Comparison of ENCODE assay signal across 10 cellular contexts in genomic region chr1:106937104-106937503, GRCh38.
A peak's percentile ranks its signal among the peaks of the same experiment; 100 is the strongest.
DNase-seq lines count a peak whose midpoint lies in the region; ATAC-seq, FAIRE-seq and TF ChIP-seq lines count a peak whose summit lies in the region.
"Had no signal": no experiment of that assay in that cellular context is flagged by ENCODE, and none has a peak within 500 bp of the region (broad histone marks: within the 10 kb centered on the region; RNA-seq: fewer than 3 reads in every experiment).

No MANE protein-coding gene starts in this region.

- H3K4me1 Mint-ChIP-seq in naive thymus-derived CD8-positive, alpha-beta T cell, result no peaks in the 10 kb centered on the region
- H3K4me1 Mint-ChIP-seq: GM23338 had no signal

- TF ChIP-seq CTCF in NB4 (IDR thresholded peaks at IDR 0.05; ENCODE audit: low read depth, low read length) (no peak), bronchial epithelial cell (IDR thresholded peaks at IDR 0.05; ENCODE audit: insufficient read depth, low read length, severe bottlenecking) (no peak), osteoblast (IDR thresholded peaks at IDR 0.05; ENCODE audit: extremely low read depth, low read depth, low read length) (no peak)

- peaks cover 7% of the 10 kb centered on the region for H3K4me1 ChIP-seq in osteoblast (ENCODE audit: insufficient read depth, low read length)

- H3K27me3 Mint-ChIP-seq in naive thymus-derived CD8-positive, alpha-beta T cell, result peaks cover 0 to 4% (median 0%) of the 10 kb centered on the region in 5 donors

- no peak for FAIRE-seq in bronchial epithelial cell (lab: Jason Lieb, UNC)
- FAIRE-seq: GM19239 had no signal

- peak; percentile 40 for DNase-seq in GM03348 (ENCODE audit: low spot score)
- peak; percentile 3 for DNase-seq in NB4 (ENCODE audit: low read depth)
- DNase-seq in bronchial epithelial cell (ENCODE audit: low read depth), result peak; percentile 95
- DNase-seq in osteoblast (ENCODE audit: insufficient read length, low spot score, missing footprints), result no peak
- DNase-seq in midbrain (lab: John Stamatoyannopoulos, UW), result no peak
- no peak for DNase-seq in naive thymus-derived CD8-positive, alpha-beta T cell
- DNase-seq in T-helper 2 cell, result no peak
- DNase-seq in HT-29 (ENCODE audit: low spot score), result no peak

- H3K4me3 ChIP-seq in NB4 (ENCODE audit: low read depth, low read length) (no peak overlapping the region), bronchial epithelial cell (ENCODE audit: low read depth, low read length) (no peak overlapping the region), osteoblast (ENCODE audit: insufficient read depth, low read length) (no peak overlapping the region)
- H3K4me3 ChIP-seq: GM23338 had no signal

- no peak for ATAC-seq in naive thymus-derived CD8-positive, alpha-beta T cell
- ATAC-seq: GM23338 had no signal

- no peak overlapping the region for H3K4me2 ChIP-seq in osteoblast (ENCODE audit: insufficient read depth, low read length)
- H3K4me2 ChIP-seq: GM23338 had no signal

- H3K36me3 ChIP-seq in bronchial epithelial cell (ENCODE audit: control insufficient read depth, insufficient read depth, low read length) (no peaks in the 10 kb centered on the region), osteoblast (ENCODE audit: insufficient read depth, low read length) (no peaks in the 10 kb centered on the region)

- H3K9me3 Mint-ChIP-seq in naive thymus-derived CD8-positive, alpha-beta T cell, result peaks cover 0 to 24% (median 4%) of the 10 kb centered on the region in 9 donors
- H3K9me3 Mint-ChIP-seq: GM23338 had no signal

- peak overlapping the region; percentile 35 for H3K27ac ChIP-seq in osteoblast (ENCODE audit: low read depth, low read length)

- H3K27me3 ChIP-seq in bronchial epithelial cell (ENCODE audit: control insufficient read depth, insufficient read depth, low read length), result no peaks in the 10 kb centered on the region
- H3K27me3 ChIP-seq in osteoblast (ENCODE audit: insufficient read depth, low read length), result no peaks in the 10 kb centered on the region

- no peak for TF ChIP-seq POLR2A in NB4 (IDR thresholded peaks at IDR 0.05; ENCODE audit: extremely low read depth, insufficient read length)

- no peak overlapping the region for H3K4me3 Mint-ChIP-seq in naive thymus-derived CD8-positive, alpha-beta T cell
- H3K4me3 Mint-ChIP-seq: GM23338 had no signal

- no peak overlapping the region for H3K27ac Mint-ChIP-seq in naive thymus-derived CD8-positive, alpha-beta T cell
- H3K27ac Mint-ChIP-seq: GM23338 had no signal

- no peaks in the 10 kb centered on the region for H4K20me1 ChIP-seq in osteoblast (ENCODE audit: insufficient read depth, low read length)

- no peaks in the 10 kb centered on the region for H3K36me3 Mint-ChIP-seq in naive thymus-derived CD8-positive, alpha-beta T cell

- H3K9me3 ChIP-seq in osteoblast (ENCODE audit: low read depth, low read length), result no peaks in the 10 kb centered on the region

- no peaks in the 10 kb centered on the region for H3K79me2 ChIP-seq in osteoblast (ENCODE audit: insufficient read depth, low read length)

- POLR2A ChIA-PET in naive thymus-derived CD8-positive, alpha-beta T cell (lab: Charles Lee), result no interaction called here

- H2AFZ ChIP-seq in osteoblast (ENCODE audit: low read length), result peak overlapping the region; percentile 32
- H2AFZ ChIP-seq: GM23338 had no signal

Comparison
In these comparisons a context has a peak if more than half of its experiments do, and no peak if none do; other contexts are left out.
1. DNase-seq: peak in GM03348 (single experiment), NB4 (single experiment) and bronchial epithelial cell (single experiment); none in osteoblast (single experiment), midbrain (single experiment), naive thymus-derived CD8-positive, alpha-beta T cell (0 of 10), T-helper 2 cell (0 of 5) and HT-29 (single experiment).